In genomic region chr10:131929122-131929845, GRCh38 we compare ENCODE assay signal across 1 cellular context.
TF ChIP-seq lines count a peak whose summit lies in the region.

No MANE protein-coding gene starts in this region.

TF ChIP-seq in endothelial cell of umbilical vein, 7 proteins besides CTCF, POLR2A, EP300 and RAD21 (continued from another document):
- no peak for TF ChIP-seq MAX (IDR thresholded peaks at IDR 0.05; ENCODE audit: insufficient read depth, insufficient read length)
- no peak for TF ChIP-seq JUN (IDR thresholded peaks at IDR 0.05; ENCODE audit: borderline replicate concordance, insufficient read depth, insufficient read length, low read depth)
- TF ChIP-seq FOS (IDR thresholded peaks at IDR 0.05; ENCODE audit: borderline replicate concordance, insufficient read depth, low read length): no peak
- TF ChIP-seq MYC (IDR thresholded peaks at IDR 0.05; ENCODE audit: low read depth, low read length): no peak
TF ChIP-seq in endothelial cell of umbilical vein: peak in this region for 0.
